In genomic region chr5:141345327-141345726, GRCh38 we compare ENCODE assay signal across 2 cellular contexts.
TF ChIP-seq lines count a peak whose summit lies in the region.

No MANE protein-coding gene starts in this region.

TF ChIP-seq in GM23338, 12 proteins besides CTCF, POLR2A, EP300 and RAD21 (continued from another document):
- TF ChIP-seq, protein P1, sequence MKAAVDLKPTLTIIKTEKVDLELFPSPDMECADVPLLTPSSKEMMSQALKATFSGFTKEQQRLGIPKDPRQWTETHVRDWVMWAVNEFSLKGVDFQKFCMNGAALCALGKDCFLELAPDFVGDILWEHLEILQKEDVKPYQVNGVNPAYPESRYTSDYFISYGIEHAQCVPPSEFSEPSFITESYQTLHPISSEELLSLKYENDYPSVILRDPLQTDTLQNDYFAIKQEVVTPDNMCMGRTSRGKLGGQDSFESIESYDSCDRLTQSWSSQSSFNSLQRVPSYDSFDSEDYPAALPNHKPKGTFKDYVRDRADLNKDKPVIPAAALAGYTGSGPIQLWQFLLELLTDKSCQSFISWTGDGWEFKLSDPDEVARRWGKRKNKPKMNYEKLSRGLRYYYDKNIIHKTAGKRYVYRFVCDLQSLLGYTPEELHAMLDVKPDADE (IDR thresholded peaks at IDR 0.05), result no peak
- TF ChIP-seq POLR2AphosphoS5 (IDR thresholded peaks at IDR 0.05; ENCODE audit: low read depth), result no peak
- no peak for TF ChIP-seq EZH2phosphoT487 (IDR thresholded peaks at IDR 0.05; ENCODE audit: unreplicated experiment)
- TF ChIP-seq ZNF331 (CRISPR knock-in tag; IDR thresholded peaks at IDR 0.05; ENCODE audit: low read depth), result no peak
- no peak for TF ChIP-seq NANOG (IDR thresholded peaks at IDR 0.05; ENCODE audit: borderline replicate concordance)
- no peak for TF ChIP-seq REST (IDR thresholded peaks at IDR 0.05; ENCODE audit: unreplicated experiment)
- TF ChIP-seq CREB1 (CRISPR knock-in tag; IDR thresholded peaks at IDR 0.05; ENCODE audit: low read depth), result no peak

TF ChIP-seq in WTC11, 78 proteins besides CTCF, POLR2A, EP300 and RAD21 (continued from another document):
- TF ChIP-seq, protein P2, sequence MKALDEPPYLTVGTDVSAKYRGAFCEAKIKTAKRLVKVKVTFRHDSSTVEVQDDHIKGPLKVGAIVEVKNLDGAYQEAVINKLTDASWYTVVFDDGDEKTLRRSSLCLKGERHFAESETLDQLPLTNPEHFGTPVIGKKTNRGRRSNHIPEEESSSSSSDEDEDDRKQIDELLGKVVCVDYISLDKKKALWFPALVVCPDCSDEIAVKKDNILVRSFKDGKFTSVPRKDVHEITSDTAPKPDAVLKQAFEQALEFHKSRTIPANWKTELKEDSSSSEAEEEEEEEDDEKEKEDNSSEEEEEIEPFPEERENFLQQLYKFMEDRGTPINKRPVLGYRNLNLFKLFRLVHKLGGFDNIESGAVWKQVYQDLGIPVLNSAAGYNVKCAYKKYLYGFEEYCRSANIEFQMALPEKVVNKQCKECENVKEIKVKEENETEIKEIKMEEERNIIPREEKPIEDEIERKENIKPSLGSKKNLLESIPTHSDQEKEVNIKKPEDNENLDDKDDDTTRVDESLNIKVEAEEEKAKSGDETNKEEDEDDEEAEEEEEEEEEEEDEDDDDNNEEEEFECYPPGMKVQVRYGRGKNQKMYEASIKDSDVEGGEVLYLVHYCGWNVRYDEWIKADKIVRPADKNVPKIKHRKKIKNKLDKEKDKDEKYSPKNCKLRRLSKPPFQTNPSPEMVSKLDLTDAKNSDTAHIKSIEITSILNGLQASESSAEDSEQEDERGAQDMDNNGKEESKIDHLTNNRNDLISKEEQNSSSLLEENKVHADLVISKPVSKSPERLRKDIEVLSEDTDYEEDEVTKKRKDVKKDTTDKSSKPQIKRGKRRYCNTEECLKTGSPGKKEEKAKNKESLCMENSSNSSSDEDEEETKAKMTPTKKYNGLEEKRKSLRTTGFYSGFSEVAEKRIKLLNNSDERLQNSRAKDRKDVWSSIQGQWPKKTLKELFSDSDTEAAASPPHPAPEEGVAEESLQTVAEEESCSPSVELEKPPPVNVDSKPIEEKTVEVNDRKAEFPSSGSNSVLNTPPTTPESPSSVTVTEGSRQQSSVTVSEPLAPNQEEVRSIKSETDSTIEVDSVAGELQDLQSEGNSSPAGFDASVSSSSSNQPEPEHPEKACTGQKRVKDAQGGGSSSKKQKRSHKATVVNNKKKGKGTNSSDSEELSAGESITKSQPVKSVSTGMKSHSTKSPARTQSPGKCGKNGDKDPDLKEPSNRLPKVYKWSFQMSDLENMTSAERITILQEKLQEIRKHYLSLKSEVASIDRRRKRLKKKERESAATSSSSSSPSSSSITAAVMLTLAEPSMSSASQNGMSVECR (CRISPR knock-in tag; IDR thresholded peaks at IDR 0.05; ENCODE audit: borderline replicate concordance), result no peak
- TF ChIP-seq, protein P3, sequence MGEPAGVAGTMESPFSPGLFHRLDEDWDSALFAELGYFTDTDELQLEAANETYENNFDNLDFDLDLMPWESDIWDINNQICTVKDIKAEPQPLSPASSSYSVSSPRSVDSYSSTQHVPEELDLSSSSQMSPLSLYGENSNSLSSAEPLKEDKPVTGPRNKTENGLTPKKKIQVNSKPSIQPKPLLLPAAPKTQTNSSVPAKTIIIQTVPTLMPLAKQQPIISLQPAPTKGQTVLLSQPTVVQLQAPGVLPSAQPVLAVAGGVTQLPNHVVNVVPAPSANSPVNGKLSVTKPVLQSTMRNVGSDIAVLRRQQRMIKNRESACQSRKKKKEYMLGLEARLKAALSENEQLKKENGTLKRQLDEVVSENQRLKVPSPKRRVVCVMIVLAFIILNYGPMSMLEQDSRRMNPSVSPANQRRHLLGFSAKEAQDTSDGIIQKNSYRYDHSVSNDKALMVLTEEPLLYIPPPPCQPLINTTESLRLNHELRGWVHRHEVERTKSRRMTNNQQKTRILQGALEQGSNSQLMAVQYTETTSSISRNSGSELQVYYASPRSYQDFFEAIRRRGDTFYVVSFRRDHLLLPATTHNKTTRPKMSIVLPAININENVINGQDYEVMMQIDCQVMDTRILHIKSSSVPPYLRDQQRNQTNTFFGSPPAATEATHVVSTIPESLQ (CRISPR knock-in tag; IDR thresholded peaks at IDR 0.05), result no peak
- TF ChIP-seq SMAD4 (CRISPR knock-in tag; IDR thresholded peaks at IDR 0.05) (no peak), KAT7 (CRISPR knock-in tag; IDR thresholded peaks at IDR 0.05; ENCODE audit: borderline replicate concordance) (no peak), FOXP1 (CRISPR knock-in tag; IDR thresholded peaks at IDR 0.05; ENCODE audit: borderline replicate concordance) (no peak), TCF7 (CRISPR knock-in tag; IDR thresholded peaks at IDR 0.05; ENCODE audit: low read depth) (no peak), RORB (CRISPR knock-in tag; IDR thresholded peaks at IDR 0.05) (no peak)
